11 cellular contexts compared by ENCODE assay signal in genomic region chr2:25401307-25402021, GRCh38. TPM values are rescaled to one million over a fixed set of nuclear protein-coding genes. Genes with fewer than 3 reads are reported as not detected.
DNase-seq lines count a peak whose midpoint lies in the region; ATAC-seq and TF ChIP-seq lines count a peak whose summit lies in the region.
"Had no signal": no experiment of that assay in that cellular context is flagged by ENCODE, and none has a peak within 500 bp of the region (broad histone marks: within the 10 kb centered on the region; RNA-seq: fewer than 3 reads in every experiment).

No MANE protein-coding gene starts in this region.

- no peak for TF ChIP-seq CTCF in OCI-LY7 (conservative IDR thresholded peaks at IDR 0.05; ENCODE audit: low read length)
- no peak for TF ChIP-seq CTCF in H9 (conservative IDR thresholded peaks at IDR 0.05)

- H4K91ac ChIP-seq in H9 (ENCODE audit: insufficient read length, low read depth, low read length) = no peak overlapping the region

- peak overlapping the region; percentile 37 for H3K27ac Mint-ChIP-seq in stimulated activated naive CD8-positive, alpha-beta T cell treated with anti-CD3 and anti-CD28 coated beads, Interleukin-15, Interleukin-2, amounts not matched to agents 100 ng/mL and 50 ng/mL, for 24 hours
- H3K27ac Mint-ChIP-seq in stimulated activated effector memory CD8-positive, alpha-beta T cell treated with anti-CD3 and anti-CD28 coated beads, Interleukin-12 subunit alpha, Interleukin-12 subunit beta, amount 100 ng/mL, for 72 hours = no peak overlapping the region
- H3K27ac Mint-ChIP-seq in H9 = no peak overlapping the region; a peak in 1 of 7 replicates

- H3K23ac ChIP-seq in H9 (ENCODE audit: insufficient read length, low read depth, low read length) = no peak overlapping the region

- H3K79me1 ChIP-seq in H9 (ENCODE audit: insufficient read depth, low read depth, low read length, poor library complexity, severe bottlenecking) = no peaks in the 10 kb centered on the region

- H3T11ph ChIP-seq in H9 (ENCODE audit: low read length) = no peak overlapping the region

- POLR2A ChIA-PET in OCI-LY7 (lab: Charles Lee) = interaction anchor here (0.8 to 6.6 kb wide), 13 partner anchors 9 to 124 kb away, joined by 3 to 110 read pairs (median 4); no protein-coding TSS in a partner anchor

- H3K56ac ChIP-seq in H9 (ENCODE audit: insufficient read length, low read depth, low read length) = no peak overlapping the region

- H3K9me3 ChIP-seq in OCI-LY7 (ENCODE audit: low read length) = no peaks in the 10 kb centered on the region
- H3K9me3 ChIP-seq in H9 (ENCODE audit: control insufficient read depth, low read depth, low read length) = no peaks in the 10 kb centered on the region
- H3K9me3 ChIP-seq: spleen had no signal

- H4K20me1 ChIP-seq in OCI-LY7 (ENCODE audit: insufficient read depth, low read length) = no peaks in the 10 kb centered on the region
- H4K20me1 ChIP-seq in H9 (ENCODE audit: control insufficient read depth, insufficient read depth, insufficient read length) = no peaks in the 10 kb centered on the region

- no peaks in the 10 kb centered on the region for H3K79me2 ChIP-seq in OCI-LY7 (ENCODE audit: insufficient read depth, low read depth, low read length)
- H3K79me2 ChIP-seq in H9 (ENCODE audit: insufficient read depth, low read length) = no peaks in the 10 kb centered on the region; the same call in 1 of the 2 replicates

- no peak overlapping the region for H4K8ac ChIP-seq in H9 (replicated peaks; ENCODE audit: insufficient read length, low read depth, low read length)

- H3K36me3 Mint-ChIP-seq in stimulated activated naive CD8-positive, alpha-beta T cell treated with anti-CD3 and anti-CD28 coated beads, Interleukin-15, Interleukin-2, amounts not matched to agents 100 ng/mL and 50 ng/mL, for 24 hours (ENCODE audit: low read depth) = no peaks in the 10 kb centered on the region
- no peaks in the 10 kb centered on the region for H3K36me3 Mint-ChIP-seq in stimulated activated effector memory CD8-positive, alpha-beta T cell treated with anti-CD3 and anti-CD28 coated beads, Interleukin-12 subunit alpha, Interleukin-12 subunit beta, amount 100 ng/mL, for 72 hours
- H3K36me3 Mint-ChIP-seq in H9 (ENCODE audit: insufficient read depth in 1 of 3, low read depth in 3 of 3) = no peaks in the 10 kb centered on the region; a peak in 3 of 7 replicates

- H3K4me2 ChIP-seq in OCI-LY7 (ENCODE audit: low read length) (peak overlapping the region; percentile 71), H9 (ENCODE audit: insufficient read depth, insufficient read length, low read length) (no peak overlapping the region)

- no peak overlapping the region for H2BK5ac ChIP-seq in H9 (ENCODE audit: insufficient read length, low read length)

- no peaks in the 10 kb centered on the region for H3K9me3 Mint-ChIP-seq in stimulated activated naive CD8-positive, alpha-beta T cell treated with anti-CD3 and anti-CD28 coated beads, Interleukin-15, Interleukin-2, amounts not matched to agents 100 ng/mL and 50 ng/mL, for 24 hours
- no peaks in the 10 kb centered on the region for H3K9me3 Mint-ChIP-seq in stimulated activated effector memory CD8-positive, alpha-beta T cell treated with anti-CD3 and anti-CD28 coated beads, Interleukin-12 subunit alpha, Interleukin-12 subunit beta, amount 100 ng/mL, for 72 hours
- no peaks in the 10 kb centered on the region for H3K9me3 Mint-ChIP-seq in H9
- H3K9me3 Mint-ChIP-seq: activated T-cell treated with anti-CD3 and anti-CD28 coated beads, Interleukin-2, amount 50 U/mL, for 4 hours had no signal

- no peak overlapping the region for H4K5ac ChIP-seq in H9 (ENCODE audit: insufficient read length, low read depth, low read length)

- H2BK20ac ChIP-seq in H9 (ENCODE audit: low read depth, low read length, poor library complexity, severe bottlenecking) = no peak overlapping the region

- no peak overlapping the region for H3K4me3 Mint-ChIP-seq in stimulated activated naive CD8-positive, alpha-beta T cell treated with anti-CD3 and anti-CD28 coated beads, Interleukin-15, Interleukin-2, amounts not matched to agents 100 ng/mL and 50 ng/mL, for 24 hours
- no peak overlapping the region for H3K4me3 Mint-ChIP-seq in stimulated activated effector memory CD8-positive, alpha-beta T cell treated with anti-CD3 and anti-CD28 coated beads, Interleukin-12 subunit alpha, Interleukin-12 subunit beta, amount 100 ng/mL, for 72 hours
- no peak overlapping the region for H3K4me3 Mint-ChIP-seq in H9
- H3K4me3 Mint-ChIP-seq: activated T-cell treated with anti-CD3 and anti-CD28 coated beads, Interleukin-2, amount 50 U/mL, for 4 hours had no signal

- peak overlapping the region; percentile 97 for H3K27ac ChIP-seq in OCI-LY7 (ENCODE audit: low read depth, low read length, poor library complexity, severe bottlenecking)
- no peak overlapping the region for H3K27ac ChIP-seq in H9 (ENCODE audit: insufficient read length, low read depth, low read length)

- no peak overlapping the region for H3K18ac ChIP-seq in H9 (ENCODE audit: insufficient read length, low read depth, low read length)

- no peak for ATAC-seq in stimulated activated naive CD8-positive, alpha-beta T cell treated with anti-CD3 and anti-CD28 coated beads, Interleukin-15, Interleukin-2, amounts not matched to agents 100 U/mL and 50 U/mL, for 24 hours
- no peak for ATAC-seq in stimulated activated effector memory CD8-positive, alpha-beta T cell treated with anti-CD3 and anti-CD28 coated beads, Interleukin-12 subunit alpha, Interleukin-12 subunit beta, amount 100 ng/mL, for 72 hours
- no peak for ATAC-seq in HG03196 (IDR thresholded peaks at IDR 0.05; ENCODE audit: unreplicated experiment)
- ATAC-seq: activated T-cell treated with anti-CD3 and anti-CD28 coated beads, Interleukin-2, amount 50 U/mL, for 4 hours had no signal

- H3K9ac ChIP-seq in H9 (ENCODE audit: extremely low read depth, insufficient read length, low read length) = no peak overlapping the region

- H2BK12ac ChIP-seq in H9 (ENCODE audit: insufficient read length, low read depth, low read length) = no peak overlapping the region

- H3K27me3 ChIP-seq in H9 (ENCODE audit: insufficient read depth, low read length) = no peaks in the 10 kb centered on the region
- H3K27me3 ChIP-seq: spleen had no signal

- H3K4me1 ChIP-seq in OCI-LY7 (ENCODE audit: insufficient read depth, low read length, poor library complexity, severe bottlenecking) (peaks cover 95% of the 10 kb centered on the region), H9 (ENCODE audit: insufficient read depth, low read length) (no peaks in the 10 kb centered on the region; the same call in 1 of the 2 replicates)

- H3K23me2 ChIP-seq in H9 (ENCODE audit: insufficient read length, low read depth, low read length, poor library complexity, severe bottlenecking) = no peaks in the 10 kb centered on the region

- no peak overlapping the region for H2BK15ac ChIP-seq in H9 (ENCODE audit: low read depth, low read length)

- no CpG with 5 or more reads among the region's 7 CpGs for WGBS in H9 (ENCODE audit: extremely low coverage, insufficient read length, low lambda C conversion rate)

- H2AK5ac ChIP-seq in H9 (ENCODE audit: insufficient read length, low read length) = no peak overlapping the region

- intact Hi-C loops in OCI-LY7 (cut with micrococcal nuclease; ENCODE audit: unreplicated experiment) = loop anchor here (1.0 to 5.0 kb wide), 5 partner anchors 18 to 166 kb away; no protein-coding TSS in a partner anchor

- H2BK120ac ChIP-seq in H9 (ENCODE audit: low read depth, low read length, poor library complexity, severe bottlenecking) = no peak overlapping the region

- peak overlapping the region; percentile 33 for H3K4me3 ChIP-seq in OCI-LY7 (ENCODE audit: low read depth, low read length, poor library complexity, severe bottlenecking)
- H3K4me3 ChIP-seq: spleen had no signal

- H3K14ac ChIP-seq in H9 (ENCODE audit: insufficient read depth, low read length) = no peak overlapping the region

- CTCF ChIA-PET in OCI-LY7 (lab: Charles Lee; ENCODE audit: unreplicated experiment) = interaction anchor here (0.9 to 2.4 kb wide), 4 partner anchors 17 to 122 kb away, joined by 3 to 18 read pairs (median 3); no protein-coding TSS in a partner anchor

- peak overlapping the region; percentile 58; the same call in 1 of the 2 replicates for H2AFZ ChIP-seq in OCI-LY7 (ENCODE audit: low read length)
- H2AFZ ChIP-seq in H9 (ENCODE audit: low read length) = no peak overlapping the region

- no peaks in the 10 kb centered on the region for H3K9me2 ChIP-seq in OCI-LY7 (ENCODE audit: insufficient read depth, low read length)

- no peak overlapping the region for H3K4ac ChIP-seq in H9 (ENCODE audit: low read depth, low read length)

- H3K4me1 Mint-ChIP-seq in stimulated activated naive CD8-positive, alpha-beta T cell treated with anti-CD3 and anti-CD28 coated beads, Interleukin-15, Interleukin-2, amounts not matched to agents 100 ng/mL and 50 ng/mL, for 24 hours (ENCODE audit: low read depth) = peaks cover 41% of the 10 kb centered on the region
- H3K4me1 Mint-ChIP-seq in stimulated activated effector memory CD8-positive, alpha-beta T cell treated with anti-CD3 and anti-CD28 coated beads, Interleukin-12 subunit alpha, Interleukin-12 subunit beta, amount 100 ng/mL, for 72 hours = peaks cover 35% of the 10 kb centered on the region
- H3K4me1 Mint-ChIP-seq in H9 = peaks cover 10 to 13% of the 10 kb centered on the region in 2 experiments

- BruUV-seq in OCI-LY7 (replicated peaks; lab: Mats Ljungman, UMichigan) = no TSS peak

- no peaks in the 10 kb centered on the region for H3K36me3 ChIP-seq in OCI-LY7 (ENCODE audit: insufficient read depth, low read length)
- H3K36me3 ChIP-seq: spleen had no signal

- DNase-seq in stimulated activated naive CD8-positive, alpha-beta T cell treated with anti-CD3 and anti-CD28 coated beads, Interleukin-15, Interleukin-2, amounts not matched to agents 100 U/mL and 50 U/mL, for 24 hours = no peak
- DNase-seq in NCI-H2029 treated with DMSO at 0.1 percent for 48 hours (lab: John Stamatoyannopoulos, UW) = peak; percentile 9
- DNase-seq in OCI-LY7 (ENCODE audit: low spot score) = peak; percentile 75
- no peak for DNase-seq in HuH-7 (ENCODE audit: low spot score)
- DNase-seq in stimulated activated effector memory CD8-positive, alpha-beta T cell treated with anti-CD3 and anti-CD28 coated beads, Interleukin-12 subunit alpha, Interleukin-12 subunit beta, amount 100 ng/mL, for 72 hours (ENCODE audit: low spot score in 2 of 2) = no peak
- no peak for DNase-seq in H9
- DNase-seq: activated T-cell treated with anti-CD3 and anti-CD28 coated beads, Interleukin-2, amount 50 U/mL, for 4 hours; Right ventricle myocardium superior; spleen had no signal

- H3K27me3 Mint-ChIP-seq in stimulated activated naive CD8-positive, alpha-beta T cell treated with anti-CD3 and anti-CD28 coated beads, Interleukin-15, Interleukin-2, amounts not matched to agents 100 ng/mL and 50 ng/mL, for 24 hours = no peaks in the 10 kb centered on the region
- H3K27me3 Mint-ChIP-seq in H9 (ENCODE audit: low read depth) = no peaks in the 10 kb centered on the region

RNA-seq across cellular contexts. Expression of gene DNMT3A, which starts 59.7 kb away (rescaled TPM):
- total RNA-seq in OCI-LY7 (2014; rRNA removed; shearing (Covaris generic)) = 2.6 and 2.8 TPM in 2 replicates
- total RNA-seq in OCI-LY7 (2022) = 7.2 and 7.3 TPM in 2 replicates
- total RNA-seq in H9 (2021) = 207 and 215 TPM in 2 replicates

Comparison
In these comparisons a context has a peak if more than half of its experiments do, and no peak if none do; other contexts are left out.
1. DNase-seq: peak in NCI-H2029 treated with DMSO at 0.1 percent for 48 hours (single experiment) and OCI-LY7 (single experiment); none in stimulated activated naive CD8-positive, alpha-beta T cell treated with anti-CD3 and anti-CD28 coated beads, Interleukin-15, Interleukin-2, amounts not matched to agents 100 U/mL and 50 U/mL, for 24 hours (single experiment), HuH-7 (single experiment), stimulated activated effector memory CD8-positive, alpha-beta T cell treated with anti-CD3 and anti-CD28 coated beads, Interleukin-12 subunit alpha, Interleukin-12 subunit beta, amount 100 ng/mL, for 72 hours (0 of 2) and H9 (single experiment).
2. RNA of gene DNMT3A, which starts 59.7 kb away (total RNA-seq): 207 to 215 TPM in H9; 2.6 to 7.3 TPM in OCI-LY7; every median in the first group is over 10 times any median in the second.